1 cellular context compared by ENCODE assay signal in the genomic region with DNA sequence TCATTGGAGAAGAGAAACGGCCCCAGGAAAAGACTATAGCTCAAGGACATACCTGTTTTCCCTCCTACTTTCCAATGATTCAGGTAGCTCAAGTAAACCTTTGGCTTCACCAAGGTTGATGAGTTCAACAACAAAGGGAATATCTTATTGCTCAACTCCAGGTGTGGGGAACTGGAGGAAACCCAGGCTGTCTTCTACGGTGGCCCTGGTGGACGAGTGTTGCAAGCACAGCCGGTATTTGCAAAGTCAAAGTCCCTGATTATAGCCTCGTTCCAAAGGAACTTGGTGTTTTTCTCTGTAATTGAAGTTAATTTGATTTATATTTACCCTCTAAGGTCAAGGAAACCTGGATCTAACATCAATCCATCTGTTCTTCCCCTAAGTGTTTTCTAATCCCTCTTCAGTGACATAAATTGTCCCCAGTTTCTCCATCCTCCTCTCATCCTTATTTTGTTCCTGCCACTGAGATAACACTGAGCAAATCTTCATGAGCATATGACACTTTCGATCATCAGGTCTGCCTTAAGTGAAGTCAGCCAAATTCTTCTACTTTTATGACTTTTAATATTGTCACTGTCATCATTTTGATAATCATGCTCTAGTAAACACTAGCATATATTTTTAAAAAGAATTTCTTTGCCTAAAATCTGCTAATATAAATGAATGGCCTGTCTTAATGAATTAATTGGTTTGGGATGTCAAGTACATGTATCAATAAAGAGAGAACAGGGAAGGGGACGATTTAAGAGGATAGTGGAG.
TF ChIP-seq lines count a peak whose summit lies in the region.

No MANE protein-coding gene starts in this region.

TF ChIP-seq in H1, 55 proteins besides CTCF, POLR2A, EP300 and RAD21 (continued from another document):
- TF ChIP-seq, protein P1, sequence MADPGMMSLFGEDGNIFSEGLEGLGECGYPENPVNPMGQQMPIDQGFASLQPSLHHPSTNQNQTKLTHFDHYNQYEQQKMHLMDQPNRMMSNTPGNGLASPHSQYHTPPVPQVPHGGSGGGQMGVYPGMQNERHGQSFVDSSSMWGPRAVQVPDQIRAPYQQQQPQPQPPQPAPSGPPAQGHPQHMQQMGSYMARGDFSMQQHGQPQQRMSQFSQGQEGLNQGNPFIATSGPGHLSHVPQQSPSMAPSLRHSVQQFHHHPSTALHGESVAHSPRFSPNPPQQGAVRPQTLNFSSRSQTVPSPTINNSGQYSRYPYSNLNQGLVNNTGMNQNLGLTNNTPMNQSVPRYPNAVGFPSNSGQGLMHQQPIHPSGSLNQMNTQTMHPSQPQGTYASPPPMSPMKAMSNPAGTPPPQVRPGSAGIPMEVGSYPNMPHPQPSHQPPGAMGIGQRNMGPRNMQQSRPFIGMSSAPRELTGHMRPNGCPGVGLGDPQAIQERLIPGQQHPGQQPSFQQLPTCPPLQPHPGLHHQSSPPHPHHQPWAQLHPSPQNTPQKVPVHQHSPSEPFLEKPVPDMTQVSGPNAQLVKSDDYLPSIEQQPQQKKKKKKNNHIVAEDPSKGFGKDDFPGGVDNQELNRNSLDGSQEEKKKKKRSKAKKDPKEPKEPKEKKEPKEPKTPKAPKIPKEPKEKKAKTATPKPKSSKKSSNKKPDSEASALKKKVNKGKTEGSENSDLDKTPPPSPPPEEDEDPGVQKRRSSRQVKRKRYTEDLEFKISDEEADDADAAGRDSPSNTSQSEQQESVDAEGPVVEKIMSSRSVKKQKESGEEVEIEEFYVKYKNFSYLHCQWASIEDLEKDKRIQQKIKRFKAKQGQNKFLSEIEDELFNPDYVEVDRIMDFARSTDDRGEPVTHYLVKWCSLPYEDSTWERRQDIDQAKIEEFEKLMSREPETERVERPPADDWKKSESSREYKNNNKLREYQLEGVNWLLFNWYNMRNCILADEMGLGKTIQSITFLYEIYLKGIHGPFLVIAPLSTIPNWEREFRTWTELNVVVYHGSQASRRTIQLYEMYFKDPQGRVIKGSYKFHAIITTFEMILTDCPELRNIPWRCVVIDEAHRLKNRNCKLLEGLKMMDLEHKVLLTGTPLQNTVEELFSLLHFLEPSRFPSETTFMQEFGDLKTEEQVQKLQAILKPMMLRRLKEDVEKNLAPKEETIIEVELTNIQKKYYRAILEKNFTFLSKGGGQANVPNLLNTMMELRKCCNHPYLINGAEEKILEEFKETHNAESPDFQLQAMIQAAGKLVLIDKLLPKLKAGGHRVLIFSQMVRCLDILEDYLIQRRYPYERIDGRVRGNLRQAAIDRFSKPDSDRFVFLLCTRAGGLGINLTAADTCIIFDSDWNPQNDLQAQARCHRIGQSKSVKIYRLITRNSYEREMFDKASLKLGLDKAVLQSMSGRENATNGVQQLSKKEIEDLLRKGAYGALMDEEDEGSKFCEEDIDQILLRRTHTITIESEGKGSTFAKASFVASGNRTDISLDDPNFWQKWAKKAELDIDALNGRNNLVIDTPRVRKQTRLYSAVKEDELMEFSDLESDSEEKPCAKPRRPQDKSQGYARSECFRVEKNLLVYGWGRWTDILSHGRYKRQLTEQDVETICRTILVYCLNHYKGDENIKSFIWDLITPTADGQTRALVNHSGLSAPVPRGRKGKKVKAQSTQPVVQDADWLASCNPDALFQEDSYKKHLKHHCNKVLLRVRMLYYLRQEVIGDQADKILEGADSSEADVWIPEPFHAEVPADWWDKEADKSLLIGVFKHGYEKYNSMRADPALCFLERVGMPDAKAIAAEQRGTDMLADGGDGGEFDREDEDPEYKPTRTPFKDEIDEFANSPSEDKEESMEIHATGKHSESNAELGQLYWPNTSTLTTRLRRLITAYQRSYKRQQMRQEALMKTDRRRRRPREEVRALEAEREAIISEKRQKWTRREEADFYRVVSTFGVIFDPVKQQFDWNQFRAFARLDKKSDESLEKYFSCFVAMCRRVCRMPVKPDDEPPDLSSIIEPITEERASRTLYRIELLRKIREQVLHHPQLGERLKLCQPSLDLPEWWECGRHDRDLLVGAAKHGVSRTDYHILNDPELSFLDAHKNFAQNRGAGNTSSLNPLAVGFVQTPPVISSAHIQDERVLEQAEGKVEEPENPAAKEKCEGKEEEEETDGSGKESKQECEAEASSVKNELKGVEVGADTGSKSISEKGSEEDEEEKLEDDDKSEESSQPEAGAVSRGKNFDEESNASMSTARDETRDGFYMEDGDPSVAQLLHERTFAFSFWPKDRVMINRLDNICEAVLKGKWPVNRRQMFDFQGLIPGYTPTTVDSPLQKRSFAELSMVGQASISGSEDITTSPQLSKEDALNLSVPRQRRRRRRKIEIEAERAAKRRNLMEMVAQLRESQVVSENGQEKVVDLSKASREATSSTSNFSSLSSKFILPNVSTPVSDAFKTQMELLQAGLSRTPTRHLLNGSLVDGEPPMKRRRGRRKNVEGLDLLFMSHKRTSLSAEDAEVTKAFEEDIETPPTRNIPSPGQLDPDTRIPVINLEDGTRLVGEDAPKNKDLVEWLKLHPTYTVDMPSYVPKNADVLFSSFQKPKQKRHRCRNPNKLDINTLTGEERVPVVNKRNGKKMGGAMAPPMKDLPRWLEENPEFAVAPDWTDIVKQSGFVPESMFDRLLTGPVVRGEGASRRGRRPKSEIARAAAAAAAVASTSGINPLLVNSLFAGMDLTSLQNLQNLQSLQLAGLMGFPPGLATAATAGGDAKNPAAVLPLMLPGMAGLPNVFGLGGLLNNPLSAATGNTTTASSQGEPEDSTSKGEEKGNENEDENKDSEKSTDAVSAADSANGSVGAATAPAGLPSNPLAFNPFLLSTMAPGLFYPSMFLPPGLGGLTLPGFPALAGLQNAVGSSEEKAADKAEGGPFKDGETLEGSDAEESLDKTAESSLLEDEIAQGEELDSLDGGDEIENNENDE (IDR thresholded peaks at IDR 0.05; ENCODE audit: insufficient replicate concordance, low read length): no peak
- TF ChIP-seq NRF1 (IDR thresholded peaks at IDR 0.05; ENCODE audit: low read depth, low read length) (no peak), POU5F1 (IDR thresholded peaks at IDR 0.05; ENCODE audit: low read depth, low read length) (no peak), KDM4A (IDR thresholded peaks at IDR 0.05; ENCODE audit: low read depth, low read length, severe bottlenecking) (no peak), TEAD4 (IDR thresholded peaks at IDR 0.05; ENCODE audit: low read depth, low read length) (0 out of 2 replicates have a peak, but pooled peaks have one; percentile 42), TCF12 (IDR thresholded peaks at IDR 0.05; ENCODE audit: low read depth, low read length) (0 out of 2 replicates have a peak, but pooled peaks have one; percentile 17), CEBPB (IDR thresholded peaks at IDR 0.05; ENCODE audit: low read depth, low read length) (peak; percentile 89), KDM5A (IDR thresholded peaks at IDR 0.05; ENCODE audit: low read length) (no peak)
